24 cellular contexts compared by ENCODE assay signal in genomic region chr6:170564936-170565530, GRCh38.
"Had no signal": no experiment of that assay in that cellular context is flagged by ENCODE, and none has a peak within 500 bp of the region (broad histone marks: within the 10 kb centered on the region; RNA-seq: fewer than 3 reads in every experiment).

No MANE protein-coding gene starts in this region.

- H3K27ac Mint-ChIP-seq: dendritic cell treated with granulocyte-macrophage colony-stimulating factor and Interleukin-4, amounts not matched to agents 40 ng/mL and 50 ng/mL, for 4 days; effector memory CD8-positive, alpha-beta T cell; endodermal cell had no signal

- H3K4me3 ChIP-seq: colonic mucosa, coronary artery, dorsolateral prefrontal cortex, esophagus muscularis mucosa, esophagus squamous epithelium, gastrocnemius medialis, gastroesophageal sphincter, heart left ventricle, heart right ventricle had no signal

- DNase-seq: colonic mucosa; cortex of kidney; dermis blood vessel endothelial cell; dorsolateral prefrontal cortex; effector CD4-positive, alpha-beta T cell; effector CD8-positive, alpha-beta T cell; effector memory CD4-positive, alpha-beta T cell; effector memory CD8-positive, alpha-beta T cell; endodermal cell; erythroblast; esophagus squamous epithelium; foreskin fibroblast; foreskin keratinocyte; foreskin melanocyte; gastrocnemius medialis; glutamatergic neuron; head of caudate nucleus; heart left ventricle; heart right ventricle had no signal

- H3K4me1 Mint-ChIP-seq: endodermal cell had no signal

- H3K9me3 ChIP-seq: colonic mucosa, esophagus muscularis mucosa, esophagus squamous epithelium, gastrocnemius medialis, gastroesophageal sphincter, heart left ventricle, heart right ventricle had no signal

- ATAC-seq: effector memory CD8-positive, alpha-beta T cell; esophagus mucosa; foreskin keratinocyte; gastrocnemius medialis; gastroesophageal sphincter; heart left ventricle; heart right ventricle had no signal

- H3K27me3 ChIP-seq: colonic mucosa, dorsolateral prefrontal cortex, esophagus muscularis mucosa, esophagus squamous epithelium, foreskin keratinocyte, gastrocnemius medialis, gastroesophageal sphincter, heart left ventricle, heart right ventricle had no signal

- H3K9me3 Mint-ChIP-seq: dendritic cell treated with granulocyte-macrophage colony-stimulating factor and Interleukin-4, amounts not matched to agents 40 ng/mL and 50 ng/mL, for 4 days; effector memory CD8-positive, alpha-beta T cell; endodermal cell had no signal

- H3K27me3 Mint-ChIP-seq: dendritic cell treated with granulocyte-macrophage colony-stimulating factor and Interleukin-4, amounts not matched to agents 40 ng/mL and 50 ng/mL, for 4 days; effector memory CD8-positive, alpha-beta T cell had no signal

- H3K4me1 ChIP-seq: colonic mucosa, esophagus muscularis mucosa, esophagus squamous epithelium, foreskin keratinocyte, gastrocnemius medialis, gastroesophageal sphincter, heart left ventricle, heart right ventricle had no signal

- H3K4me3 Mint-ChIP-seq: dendritic cell treated with granulocyte-macrophage colony-stimulating factor and Interleukin-4, amounts not matched to agents 40 ng/mL and 50 ng/mL, for 4 days; effector memory CD8-positive, alpha-beta T cell; endodermal cell had no signal
